28 cellular contexts compared by ENCODE assay signal in genomic region chr4:10656420-10656819, GRCh38. TPM values are rescaled to one million over a fixed set of nuclear protein-coding genes. Genes with fewer than 3 reads are reported as not detected.
DNase-seq lines count a peak whose midpoint lies in the region; ATAC-seq, FAIRE-seq and TF ChIP-seq lines count a peak whose summit lies in the region.
"Had no signal": no experiment of that assay in that cellular context is flagged by ENCODE, and none has a peak within 500 bp of the region (broad histone marks: within the 10 kb centered on the region; RNA-seq: fewer than 3 reads in every experiment).

No MANE protein-coding gene starts in this region.

- H3K4me3 ChIP-seq in RWPE2 (ENCODE audit: severe bottlenecking) = no peak overlapping the region
- H3K4me3 ChIP-seq: gastroesophageal sphincter, right lobe of liver, upper lobe of right lung had no signal

- no peak for DNase-seq in GM12892 (ENCODE audit: insufficient read length)
- DNase-seq in RWPE2 (ENCODE audit: low spot score) = no peak
- DNase-seq in dermis blood vessel endothelial cell = peak; percentile 24
- no peak for DNase-seq in NOMO-1 treated with dmso at 0.1 percent for 144 hours (lab: John Stamatoyannopoulos, UW; ENCODE audit: unreplicated experiment)
- DNase-seq in NCI-H446 treated with DMSO at 0.1 percent for 48 hours (lab: John Stamatoyannopoulos, UW) = no peak
- DNase-seq: activated CD4-positive, alpha-beta T cell treated with anti-CD3 and anti-CD28 coated beads, Interleukin-2, amount 50 U/mL, for 4 hours; activated naive CD8-positive, alpha-beta T cell treated with anti-CD3 and anti-CD28 coated beads, Interleukin-2, amount 10 ng/mL, durations not matched to agents 7 days and 5 days; H7; hypothalamus; immature natural killer cell; KG1; left colon; NCI-H1436; NCI-H446; NCI-H82; right lobe of liver; stimulated activated CD4-positive, alpha-beta T cell treated with anti-CD3 and anti-CD28 coated beads, Interleukin-4, amount 100 ng/mL, for 24 hours; substantia nigra; upper lobe of right lung had no signal

- peaks cover 21% of the 10 kb centered on the region for H3K4me1 ChIP-seq in RWPE2 (ENCODE audit: insufficient read depth, poor library complexity, severe bottlenecking)
- H3K4me1 ChIP-seq: gastroesophageal sphincter, right lobe of liver, upper lobe of right lung had no signal

- H3K9me3 ChIP-seq in RWPE2 (ENCODE audit: severe bottlenecking) = no peaks in the 10 kb centered on the region
- H3K9me3 ChIP-seq: gastroesophageal sphincter, right lobe of liver, upper lobe of right lung had no signal

- H3K36me3 ChIP-seq in RWPE2 (ENCODE audit: low read depth) = no peaks in the 10 kb centered on the region
- H3K36me3 ChIP-seq: gastroesophageal sphincter, right lobe of liver, upper lobe of right lung had no signal

- TF ChIP-seq POLR2A in GM12892 (IDR thresholded peaks at IDR 0.05; ENCODE audit: low read depth, low read length) (no peak), GM18505 (IDR thresholded peaks at IDR 0.05; ENCODE audit: borderline replicate concordance, extremely low read depth, insufficient read depth, insufficient read length) (no peak)

- H3K27me3 ChIP-seq in RWPE2 (ENCODE audit: insufficient read depth, poor library complexity, severe bottlenecking) = no peaks in the 10 kb centered on the region
- H3K27me3 ChIP-seq: upper lobe of right lung had no signal

- ATAC-seq in RWPE2 (ENCODE audit: low read depth) (no peak), HG02642 (IDR thresholded peaks at IDR 0.05; ENCODE audit: poor library complexity, unreplicated experiment) (no peak), GM18505 (IDR thresholded peaks at IDR 0.05; ENCODE audit: unreplicated experiment) (no peak)
- ATAC-seq: gastroesophageal sphincter; right lobe of liver; stimulated activated memory B cell treated with anti-CD40 and anti-IgM and Interleukin-4, amounts not matched to agents 10 μg/mL and 1 μg/mL and 100 μg/mL, for 72 hours; upper lobe of right lung had no signal

- H3K27ac ChIP-seq in 22Rv1 (peak overlapping the region; percentile 89), RWPE2 (ENCODE audit: poor library complexity, severe bottlenecking) (peak overlapping the region; percentile 22)
- H3K27ac ChIP-seq: gastroesophageal sphincter, right lobe of liver, upper lobe of right lung had no signal

- FAIRE-seq in GM12892 (lab: Jason Lieb, UNC) = peak; percentile 21
- FAIRE-seq: D721Med had no signal

- no peak for TF ChIP-seq CTCF in 22Rv1 (IDR thresholded peaks at IDR 0.05)
- TF ChIP-seq CTCF in RWPE2 (IDR thresholded peaks at IDR 0.05; ENCODE audit: poor library complexity, severe bottlenecking) = no peak

RNA-seq across cellular contexts. Expression of gene CLNK, which starts 28.1 kb away (rescaled TPM):
- 5.8 TPM for polyA plus RNA-seq in GM12892 (2012; ENCODE audit: missing spikeins)
- not detected in 2 replicates for total RNA-seq in dermis blood vessel endothelial cell
- total RNA-seq: activated naive CD8-positive, alpha-beta T cell treated with anti-CD3 and anti-CD28 coated beads, Interleukin-2, amount 10 ng/mL, durations not matched to agents 7 days and 5 days; dermis microvascular lymphatic vessel endothelial cell; H7; right lobe of liver; T-helper 2 cell treated with Interferon-gamma antibody and Interleukin-4, amounts not matched to agents 100 ng/mL and 5 ng/mL, for 36 hours had no signal
- polyA plus RNA-seq: CD14-positive monocyte had no signal
